In the genomic region with DNA sequence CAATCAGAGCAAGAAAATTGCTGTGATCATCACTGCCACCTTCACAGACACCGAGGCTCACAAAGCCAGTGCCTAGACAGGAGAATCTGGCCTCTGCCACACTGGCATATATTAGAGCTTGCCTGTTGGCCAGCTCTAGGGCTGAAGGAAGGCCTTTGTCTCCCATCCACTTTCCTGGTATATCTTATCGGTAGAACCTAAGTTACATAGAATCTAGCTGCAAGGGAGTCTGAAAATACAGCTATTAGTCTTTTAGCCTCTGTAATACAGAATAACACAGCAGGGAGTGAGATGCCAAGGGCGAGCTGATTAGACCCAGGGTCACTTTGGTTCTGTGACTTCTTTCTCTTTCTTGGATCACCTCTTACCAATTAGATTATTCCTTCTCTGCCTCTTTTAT, we compare ENCODE assay signal across 30 cellular contexts.
"Had no signal": no experiment of that assay in that cellular context is flagged by ENCODE, and none has a peak within 500 bp of the region (broad histone marks: within the 10 kb centered on the region; RNA-seq: fewer than 3 reads in every experiment).

No MANE protein-coding gene starts in this region.

- H3K36me3 ChIP-seq: adrenal gland, brain microvascular endothelial cell, breast epithelium had no signal

- H3K4me1 ChIP-seq: adrenal gland, body of pancreas, breast epithelium had no signal

- DNase-seq: activated B cell treated with CpG ODN at 0.5 μM for 24 hours; activated CD4-positive, alpha-beta memory T cell treated with anti-CD3 and anti-CD28 coated beads, Interleukin-2, amount 10 ng/mL, durations not matched to agents 7 days and 5 days; activated CD4-positive, alpha-beta T cell treated with anti-CD3 and anti-CD28 coated beads for 4 hours; activated CD4-positive, alpha-beta T cell treated with anti-CD3 and anti-CD28 coated beads, Interleukin-2, amount 10 ng/mL, durations not matched to agents 7 days and 5 days; activated CD4-positive, alpha-beta T cell treated with anti-CD3 and anti-CD28 coated beads, Interleukin-2, amount 50 U/mL, for 48 hours; activated CD4-positive, CD25-positive, alpha-beta regulatory T cell treated with anti-CD3 and anti-CD28 coated beads, Interleukin-2, amount 50 U/mL, for 72 hours; activated CD8-positive, alpha-beta memory T cell treated with anti-CD3 and anti-CD28 coated beads for 24 hours; activated CD8-positive, alpha-beta memory T cell treated with anti-CD3 and anti-CD28 coated beads, Interleukin-2, amount 10 ng/mL, durations not matched to agents 7 days and 5 days; activated CD8-positive, alpha-beta memory T cell treated with anti-CD3 and anti-CD28 coated beads, Interleukin-2, amount 50 U/mL, for 48 hours; activated CD8-positive, alpha-beta T cell treated with anti-CD3 and anti-CD28 coated beads, Interleukin-2, amount 10 ng/mL, durations not matched to agents 7 days and 5 days; activated effector memory CD4-positive, alpha-beta T cell treated with Interleukin-2 at 50 U/mL for 16 hours; activated gamma-delta T cell; activated naive CD4-positive, alpha-beta T cell treated with anti-CD3 and anti-CD28 coated beads, Interleukin-2, amount 10 ng/mL, durations not matched to agents 7 days and 5 days; activated naive CD4-positive, alpha-beta T cell treated with Interleukin-2 at 50 U/mL for 16 hours; activated naive CD8-positive, alpha-beta T cell treated with anti-CD3 and anti-CD28 coated beads, Interleukin-2, amount 10 ng/mL, durations not matched to agents 7 days and 5 days; activated naive CD8-positive, alpha-beta T cell treated with anti-CD3 and anti-CD28 coated beads, Interleukin-2, amount 50 U/mL, for 24 hours; activated T-cell treated with anti-CD3 and anti-CD28 coated beads, Interleukin-2, amount 50 U/mL, for 24 hours; activated T-cell treated with anti-CD3 and anti-CD28 coated beads, Interleukin-2, amount 50 U/mL, for 48 hours; adrenal gland; amniotic stem cell; aorta; body of pancreas; brain microvascular endothelial cell; central memory CD4-positive, alpha-beta T cell; cerebellar nuclear complex; T-helper 1 cell; T-helper 2 cell; T-helper 9 cell had no signal

- H3K9me3 ChIP-seq: adrenal gland had no signal

- H3K4me3 ChIP-seq: adrenal gland, body of pancreas, breast epithelium had no signal

- H3K27ac ChIP-seq: adrenal gland, body of pancreas, brain microvascular endothelial cell, breast epithelium, VCaP had no signal

- ATAC-seq: activated CD8-positive, alpha-beta memory T cell treated with anti-CD3 and anti-CD28 coated beads, Interleukin-2, amount 10 ng/mL, durations not matched to agents 7 days and 5 days; activated CD8-positive, alpha-beta T cell treated with anti-CD3 and anti-CD28 coated beads, Interleukin-2, amount 10 ng/mL, durations not matched to agents 7 days and 5 days; activated naive CD8-positive, alpha-beta T cell treated with anti-CD3 and anti-CD28 coated beads, Interleukin-2, amount 50 U/mL, for 24 hours; body of pancreas had no signal

- H3K27me3 ChIP-seq: adrenal gland, body of pancreas, brain microvascular endothelial cell, breast epithelium had no signal
